Comparison of ENCODE assay signal across 7 cellular contexts in genomic region chr11:62678770-62679696, GRCh38. TPM values are rescaled to one million over a fixed set of nuclear protein-coding genes. Genes with fewer than 3 reads are reported as not detected.
DNase-seq lines count a peak whose midpoint lies in the region; ATAC-seq and TF ChIP-seq lines count a peak whose summit lies in the region.

A gene with protein sequence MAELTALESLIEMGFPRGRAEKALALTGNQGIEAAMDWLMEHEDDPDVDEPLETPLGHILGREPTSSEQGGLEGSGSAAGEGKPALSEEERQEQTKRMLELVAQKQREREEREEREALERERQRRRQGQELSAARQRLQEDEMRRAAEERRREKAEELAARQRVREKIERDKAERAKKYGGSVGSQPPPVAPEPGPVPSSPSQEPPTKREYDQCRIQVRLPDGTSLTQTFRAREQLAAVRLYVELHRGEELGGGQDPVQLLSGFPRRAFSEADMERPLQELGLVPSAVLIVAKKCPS (minus strand): TSS chr11:62679073. CDS start chr11:62678923, 150 bp downstream.

- ATAC-seq in GM18511 (IDR thresholded peaks at IDR 0.05; ENCODE audit: unreplicated experiment) (peak; percentile 83), HG03378 (IDR thresholded peaks at IDR 0.05; ENCODE audit: unreplicated experiment) (peak; percentile 52), left lobe of liver (peak; percentile 83)

- POLR2A ChIA-PET in activated CD4-positive, alpha-beta T cell treated with anti-CD3 and anti-CD28 coated beads, Interleukin-2, amount 10 ng/mL, durations not matched to agents 7 days and 5 days (lab: Charles Lee): interaction anchor here (1.0 to 1.4 kb wide), 2 partner anchors 13 to 14 kb away, joined by 7 to 8 read pairs; partner anchors contain the start of genes C11orf98 and CSKMT

- no peaks in the 10 kb centered on the region for H3K9me3 Mint-ChIP-seq in activated CD4-positive, alpha-beta T cell treated with anti-CD3 and anti-CD28 coated beads, Interleukin-2, amount 10 ng/mL, durations not matched to agents 7 days and 5 days

- peaks cover 42% of the 10 kb centered on the region for H3K4me1 Mint-ChIP-seq in activated CD4-positive, alpha-beta T cell treated with anti-CD3 and anti-CD28 coated beads, Interleukin-2, amount 10 ng/mL, durations not matched to agents 7 days and 5 days

- no peak for TF ChIP-seq CTCF in coronary artery (IDR thresholded peaks at IDR 0.05)

- peak within 1 kb of the TSS; percentile 90 for H3K4me3 Mint-ChIP-seq in activated CD4-positive, alpha-beta T cell treated with anti-CD3 and anti-CD28 coated beads, Interleukin-2, amount 10 ng/mL, durations not matched to agents 7 days and 5 days

- peaks cover 26% of the 10 kb centered on the region for H3K36me3 Mint-ChIP-seq in activated CD4-positive, alpha-beta T cell treated with anti-CD3 and anti-CD28 coated beads, Interleukin-2, amount 10 ng/mL, durations not matched to agents 7 days and 5 days (ENCODE audit: low read depth)

- peak within 1 kb of the TSS; percentile 87 for H3K4me3 ChIP-seq in coronary artery

- DNase-seq in NCI-H526 treated with DMSO at 0.1 percent for 48 hours (lab: John Stamatoyannopoulos, UW) (peak; percentile 93), coronary artery (ENCODE audit: low spot score) (peak; percentile 95), left lobe of liver (ENCODE audit: low spot score) (peak; percentile 91)
- DNase-seq in activated CD4-positive, alpha-beta T cell treated with anti-CD3 and anti-CD28 coated beads, Interleukin-2, amount 10 ng/mL, durations not matched to agents 7 days and 5 days: peak; percentile 89
- peak; percentile 87 to 90 for DNase-seq in stimulated activated CD4-positive, alpha-beta T cell treated with anti-CD3 and anti-CD28 coated beads, Interleukin-2, amount 100 ng/mL, for 24 hours

- H3K27me3 Mint-ChIP-seq in activated CD4-positive, alpha-beta T cell treated with anti-CD3 and anti-CD28 coated beads, Interleukin-2, amount 10 ng/mL, durations not matched to agents 7 days and 5 days: no peaks in the 10 kb centered on the region

- H3K27ac ChIP-seq in coronary artery: peak within 1 kb of the TSS; percentile 84 to 89

- peak within 1 kb of the TSS; percentile 92 for H3K27ac Mint-ChIP-seq in activated CD4-positive, alpha-beta T cell treated with anti-CD3 and anti-CD28 coated beads, Interleukin-2, amount 10 ng/mL, durations not matched to agents 7 days and 5 days

- CTCF ChIA-PET in activated CD4-positive, alpha-beta T cell treated with anti-CD3 and anti-CD28 coated beads, Interleukin-2, amount 10 ng/mL, durations not matched to agents 7 days and 5 days (lab: Charles Lee): interaction anchor here (0.7 to 2.4 kb wide), 7 partner anchors 7 to 202 kb away, joined by 3 to 11 read pairs (median 4); partner anchors contain the start of genes LBHD1, LRRN4CL, SLC3A2 and TUT1

RNA-seq across cellular contexts. Expression of the gene that starts here (rescaled TPM):
- 100 to 1,000 TPM; 126 to 146 TPM for total RNA-seq in activated CD4-positive, alpha-beta T cell treated with anti-CD3 and anti-CD28 coated beads, Interleukin-2, amount 10 ng/mL, durations not matched to agents 7 days and 5 days
- total RNA-seq in left lobe of liver: 30.5 TPM

Comparison
In these comparisons a context has a peak if more than half of its experiments do, and no peak if none do; other contexts are left out.
1. Peak in every context shown above with its lines: DNase-seq, ATAC-seq, H3K4me3 ChIP-seq and H3K27ac ChIP-seq.